ENCODE assay signal across 8 cellular contexts in the genomic region with DNA sequence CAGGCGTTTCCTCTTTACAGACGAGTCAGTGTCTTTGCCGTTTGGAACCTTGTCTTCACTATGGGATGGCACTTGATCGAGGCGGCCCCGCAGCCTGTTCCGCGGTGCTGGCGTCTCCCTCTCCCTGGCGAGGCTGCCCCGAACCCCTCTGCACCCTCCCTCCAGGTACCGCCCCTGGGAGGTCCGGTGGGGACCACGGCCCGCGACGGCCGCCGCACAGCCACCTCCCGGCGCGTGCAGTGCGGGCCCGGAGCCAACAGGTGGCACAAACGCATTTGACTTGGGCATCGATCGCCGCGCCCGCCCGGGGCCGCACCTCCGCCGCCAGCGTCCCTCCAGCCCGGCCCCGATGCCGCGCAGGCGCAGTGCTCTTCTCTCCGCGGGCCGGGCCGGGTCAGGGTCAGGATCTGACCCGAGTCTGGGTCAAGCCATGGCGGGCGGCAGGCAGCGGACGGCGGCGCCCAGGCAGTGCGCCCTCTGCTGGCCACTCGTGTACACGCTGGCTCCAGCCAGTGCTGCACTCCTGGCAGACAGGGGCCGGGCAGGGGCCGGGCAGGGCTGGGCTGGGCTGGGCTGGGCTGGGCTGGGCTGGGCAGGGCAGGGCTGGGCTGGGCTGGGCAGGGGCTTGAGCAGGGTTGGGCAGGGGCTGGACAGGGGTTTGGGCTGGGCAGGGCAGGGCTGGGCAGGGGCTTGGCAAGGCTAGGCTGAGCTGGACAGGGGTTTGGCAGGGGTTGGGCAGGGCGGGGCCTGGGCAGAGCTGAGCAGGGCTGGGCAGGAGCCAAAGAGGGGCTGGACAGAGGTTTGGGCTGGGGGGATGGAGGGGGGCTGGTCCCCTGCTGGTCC.
A peak's percentile ranks its signal among the peaks of the same experiment; 100 is the strongest.
DNase-seq lines count a peak whose midpoint lies in the region; ATAC-seq and TF ChIP-seq lines count a peak whose summit lies in the region.

No MANE protein-coding gene starts in this region.

- no peaks in the 10 kb centered on the region for H3K27me3 ChIP-seq in right lobe of liver

- no peaks in the 10 kb centered on the region for H3K36me3 ChIP-seq in right lobe of liver

- DNase-seq in NCI-H1417 (lab: John Stamatoyannopoulos, UW) (peak; percentile 56 to 76 (median 63)), NCI-H1417 treated with DMSO at 0.1 percent for 48 hours (lab: John Stamatoyannopoulos, UW) (no peak), NCI-H2107 (lab: John Stamatoyannopoulos, UW) (peak; percentile 43), right lobe of liver (peak; percentile 81 to 88 (median 82))
- peak; percentile 52 for DNase-seq in activated CD4-positive, alpha-beta T cell treated with anti-CD3 and anti-CD28 coated beads for 4 hours
- peak; percentile 23 to 58 (median 32) for DNase-seq in stimulated activated CD4-positive, alpha-beta T cell treated with anti-CD3 and anti-CD28 coated beads, TNF-alpha, amount 100 ng/mL, for 48 hours (ENCODE audit: low read depth in 3 of 3)

- no peak overlapping the region for H3K27ac Mint-ChIP-seq in dendritic cell treated with granulocyte-macrophage colony-stimulating factor and Interleukin-4, amounts not matched to agents 40 ng/mL and 50 ng/mL, for 4 days

- WGBS in right lobe of liver (ENCODE audit: insufficient coverage, low coverage, low lambda C conversion rate, missing lambda C conversion rate), result 13% methylated on average over 5 of the region's 57 CpGs

- no peaks in the 10 kb centered on the region for H3K9me3 ChIP-seq in right lobe of liver

- H3K4me3 ChIP-seq in right lobe of liver, result peak overlapping the region; percentile 25 to 36 (median 34)

- intact Hi-C loops in dendritic cell treated with granulocyte-macrophage colony-stimulating factor and Interleukin-4, amounts not matched to agents 40 ng/mL and 50 ng/mL, for 4 days (cut with micrococcal nuclease), result loop anchor here (1.0 kb wide), 1 partner anchor 275 kb away; no protein-coding TSS in a partner anchor
- intact Hi-C loops in right lobe of liver (cut with DNase I), result no loop called here

- peaks cover 5% of the 10 kb centered on the region for H3K4me1 Mint-ChIP-seq in dendritic cell treated with granulocyte-macrophage colony-stimulating factor and Interleukin-4, amounts not matched to agents 40 ng/mL and 50 ng/mL, for 4 days (ENCODE audit: low read depth)

- peaks cover 0 to 6% (median 0%) of the 10 kb centered on the region in 4 donors for H3K4me1 ChIP-seq in right lobe of liver

- peaks cover 19% of the 10 kb centered on the region for H3K27me3 Mint-ChIP-seq in dendritic cell treated with granulocyte-macrophage colony-stimulating factor and Interleukin-4, amounts not matched to agents 40 ng/mL and 50 ng/mL, for 4 days

- H3K36me3 Mint-ChIP-seq in dendritic cell treated with granulocyte-macrophage colony-stimulating factor and Interleukin-4, amounts not matched to agents 40 ng/mL and 50 ng/mL, for 4 days (ENCODE audit: low read depth), result no peaks in the 10 kb centered on the region

- no peaks in the 10 kb centered on the region for H3K9me3 Mint-ChIP-seq in dendritic cell treated with granulocyte-macrophage colony-stimulating factor and Interleukin-4, amounts not matched to agents 40 ng/mL and 50 ng/mL, for 4 days

- ATAC-seq in HG02870 (IDR thresholded peaks at IDR 0.05; ENCODE audit: unreplicated experiment), result peak; percentile 91
- ATAC-seq in right lobe of liver, result peak; percentile 99 to 100 (median 100)

- H3K4me3 Mint-ChIP-seq in dendritic cell treated with granulocyte-macrophage colony-stimulating factor and Interleukin-4, amounts not matched to agents 40 ng/mL and 50 ng/mL, for 4 days, result peak overlapping the region; percentile 80

- peak; percentile 56 to 68 (median 66) for TF ChIP-seq CTCF in right lobe of liver (IDR thresholded peaks at IDR 0.05)

- no peak overlapping the region for H3K27ac ChIP-seq in right lobe of liver

- no peak for TF ChIP-seq POLR2A in right lobe of liver (IDR thresholded peaks at IDR 0.05)
